ENCODE assay signal across 20 cellular contexts in the genomic region with DNA sequence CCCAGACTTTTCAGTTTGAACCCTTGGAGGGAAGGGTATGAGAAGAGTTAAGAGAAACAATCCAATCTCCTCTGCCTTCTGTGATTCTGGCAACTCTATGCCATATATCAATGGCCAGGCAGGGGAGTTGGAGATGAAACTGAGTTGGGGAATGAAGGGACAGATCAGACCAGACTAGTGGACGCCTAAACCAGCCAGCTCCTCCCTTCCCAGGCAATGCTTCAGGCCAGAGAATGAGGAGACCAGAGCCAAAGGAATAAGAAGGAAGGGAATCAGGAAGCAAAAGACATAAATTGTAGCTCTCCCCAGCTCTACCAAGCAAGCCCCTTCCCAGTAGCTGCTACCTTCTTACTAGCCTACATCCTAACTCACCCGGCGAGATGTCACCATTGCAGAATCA. TPM values are rescaled to one million over a fixed set of nuclear protein-coding genes. Genes with fewer than 3 reads are reported as not detected.
DNase-seq lines count a peak whose midpoint lies in the region; ATAC-seq and TF ChIP-seq lines count a peak whose summit lies in the region.
"Had no signal": no experiment of that assay in that cellular context is flagged by ENCODE, and none has a peak within 500 bp of the region (broad histone marks: within the 10 kb centered on the region; RNA-seq: fewer than 3 reads in every experiment).

No MANE protein-coding gene starts in this region.

- ATAC-seq in left ventricle myocardium superior = peak; percentile 27
- ATAC-seq in heart left ventricle = no peak
- no peak for ATAC-seq in HG02610 (IDR thresholded peaks at IDR 0.05; ENCODE audit: unreplicated experiment)
- ATAC-seq: HepG2 had no signal

- WGBS in heart left ventricle, 4 donors = 86 to 90% (median 89%) methylated on average over 3 of the region's 3 CpGs

- intact Hi-C loops in left ventricle myocardium superior (cut with micrococcal nuclease) = no loop called here
- intact Hi-C loops in heart left ventricle (cut with DNase I) = no loop called here
- intact Hi-C loops in uterus (cut with DNase I; ENCODE audit: low total_unique reads) = no loop called here
- intact Hi-C loops in breast epithelium (cut with DNase I; ENCODE audit: low total_unique reads) = no loop called here

- H3K9me3 ChIP-seq in heart left ventricle = no peaks in the 10 kb centered on the region
- H3K9me3 ChIP-seq in iPS-18c (ENCODE audit: control insufficient read depth, insufficient read depth, low read length) = no peaks in the 10 kb centered on the region
- H3K9me3 ChIP-seq in uterus = no peaks in the 10 kb centered on the region
- no peaks in the 10 kb centered on the region for H3K9me3 ChIP-seq in breast epithelium

- TF ChIP-seq POLR2A in heart left ventricle (IDR thresholded peaks at IDR 0.05) (no peak), uterus (IDR thresholded peaks at IDR 0.05) (no peak), breast epithelium (IDR thresholded peaks at IDR 0.05) (no peak)

- no peaks in the 10 kb centered on the region for H3K27me3 ChIP-seq in heart left ventricle
- H3K27me3 ChIP-seq in uterus = no peaks in the 10 kb centered on the region
- H3K27me3 ChIP-seq in breast epithelium = no peaks in the 10 kb centered on the region

- no peak for TF ChIP-seq CTCF in heart left ventricle (IDR thresholded peaks at IDR 0.05)
- no peak for TF ChIP-seq CTCF in uterus (IDR thresholded peaks at IDR 0.05)
- TF ChIP-seq CTCF in breast epithelium (IDR thresholded peaks at IDR 0.05) = no peak

- H3K36me3 ChIP-seq in heart left ventricle (no peaks in the 10 kb centered on the region), uterus (no peaks in the 10 kb centered on the region), breast epithelium (no peaks in the 10 kb centered on the region)

- peaks cover 0 to 48% (median 0%) of the 10 kb centered on the region in 12 donors for H3K4me1 ChIP-seq in heart left ventricle
- peaks cover 0 to 9% of the 10 kb centered on the region in 2 donors for H3K4me1 ChIP-seq in uterus
- no peaks in the 10 kb centered on the region for H3K4me1 ChIP-seq in breast epithelium

- no peak for DNase-seq in left ventricle myocardium superior
- no peak for DNase-seq in heart left ventricle
- DNase-seq in caudate nucleus (lab: John Stamatoyannopoulos, UW) = no peak
- no peak for DNase-seq in uterus
- DNase-seq in T-helper 1 cell = no peak
- DNase-seq in breast epithelium (ENCODE audit: low spot score in 2 of 2) = no peak
- DNase-seq: CD4-positive, alpha-beta memory T cell; DMS153; GDM1; GOT3; MV-4-11; NCI-H1694 treated with DMSO at 0.1 percent for 48 hours; NCI-H510A treated with DMSO at 0.1 percent for 48 hours; NCI-H774 had no signal

- H3K4me3 ChIP-seq in heart left ventricle = no peak overlapping the region
- H3K4me3 ChIP-seq in iPS-18c (ENCODE audit: insufficient read depth, low read depth, low read length) = peak overlapping the region; percentile 5; the same call in 1 of the 2 replicates
- no peak overlapping the region for H3K4me3 ChIP-seq in uterus
- H3K4me3 ChIP-seq in breast epithelium = peak overlapping the region in 1 of 3 donors; percentile 3
- H3K4me3 ChIP-seq: PC-9 had no signal

- H3K27ac ChIP-seq in heart left ventricle = no peak overlapping the region
- H3K27ac ChIP-seq in caudate nucleus (ENCODE audit: low read depth, low read length) = peak overlapping the region; percentile 5
- peak overlapping the region; percentile 40 to 47 for H3K27ac ChIP-seq in uterus
- H3K27ac ChIP-seq in breast epithelium = no peak overlapping the region
- H3K27ac ChIP-seq: KMS-11, PC-9, RWPE1 had no signal

RNA-seq across cellular contexts. Expression of gene PLEKHA6, which starts 22.7 kb away (rescaled TPM):
- total RNA-seq in left ventricle myocardium superior = 21.6 TPM
- 10 to 100 TPM in 7 of 9 donors, 1 to 10 TPM in 2; 9.1 to 33.2 (median 20.1) TPM for total RNA-seq in heart left ventricle
- 10 to 100 TPM in 1 of 2 donors, 1 to 10 TPM in 1; 5.2 to 12.8 TPM for polyA plus RNA-seq in heart left ventricle
- 10 to 100 TPM in 1 of 4 donors, 1 to 10 TPM in 3; 5.9 to 13.6 (median 8.4) TPM for total RNA-seq in uterus
- total RNA-seq in breast epithelium = 10 to 100 TPM in 2 of 3 donors, 1 to 10 TPM in 1; 1.4 to 34.0 (median 17.7) TPM

Comparison
In these comparisons a context has a peak if more than half of its experiments do, and no peak if none do; other contexts are left out.
1. H3K27ac ChIP-seq: peak in caudate nucleus (single experiment) and uterus (2 of 2); none in heart left ventricle (0 of 12) and breast epithelium (0 of 2).